ENCODE assay signal across 9 cellular contexts in the genomic region with DNA sequence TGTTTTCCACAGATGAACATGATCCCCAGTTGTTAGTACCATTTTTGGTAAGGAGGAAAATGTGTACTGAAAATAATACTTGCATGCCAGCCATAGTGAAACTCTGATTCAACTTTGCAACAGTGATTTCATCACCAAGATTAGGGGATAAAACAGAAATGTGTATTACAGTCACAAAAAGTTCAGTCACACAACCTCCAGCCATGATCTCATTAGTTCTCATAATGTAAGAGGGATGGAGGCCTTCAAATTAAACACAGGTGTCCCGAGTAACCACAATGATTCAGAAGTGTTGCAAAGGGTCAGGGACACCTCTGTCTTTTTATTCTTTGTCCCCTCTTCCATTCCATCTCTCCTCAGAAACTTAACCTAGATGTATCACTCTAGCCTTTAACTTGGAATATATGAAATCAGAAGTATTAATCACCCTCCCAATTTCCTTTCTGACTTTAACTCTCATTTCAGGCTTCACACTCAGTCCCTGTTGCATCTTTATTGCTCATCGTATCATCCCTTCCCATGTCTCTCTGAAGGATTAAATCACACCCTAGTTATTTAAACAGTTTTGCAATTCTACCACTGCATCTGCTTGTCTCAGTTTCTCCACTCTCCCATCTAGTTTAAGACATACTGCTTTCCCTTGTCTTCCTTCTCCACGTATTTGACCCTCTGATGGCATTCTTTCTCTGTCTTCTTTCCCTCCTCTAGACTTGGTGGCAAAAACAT.
DNase-seq lines count a peak whose midpoint lies in the region; ATAC-seq and TF ChIP-seq lines count a peak whose summit lies in the region.
"Had no signal": no experiment of that assay in that cellular context is flagged by ENCODE, and none has a peak within 500 bp of the region (broad histone marks: within the 10 kb centered on the region; RNA-seq: fewer than 3 reads in every experiment).

No MANE protein-coding gene starts in this region.

- no peaks in the 10 kb centered on the region for H4K20me1 ChIP-seq in KMS-11 (ENCODE audit: insufficient read depth)

- H3K4me3 ChIP-seq in KMS-11 (IDR thresholded peaks at IDR 0.05; ENCODE audit: insufficient read depth, low read depth, low read length): no peak overlapping the region

- no peaks in the 10 kb centered on the region for H3K27me3 ChIP-seq in KMS-11 (ENCODE audit: insufficient read depth, low read depth)

- no peaks in the 10 kb centered on the region for H3K36me3 ChIP-seq in KMS-11 (ENCODE audit: insufficient read depth)

- H3K27ac ChIP-seq in KMS-11: no peak overlapping the region

- H3K4me1 ChIP-seq in KMS-11 (ENCODE audit: low read depth, poor library complexity, severe bottlenecking): peaks cover 12% of the 10 kb centered on the region

- peaks cover 1% of the 10 kb centered on the region for H3K36me3 Mint-ChIP-seq in progenitor cell of endocrine pancreas (ENCODE audit: insufficient read depth)

- H3K27ac Mint-ChIP-seq in progenitor cell of endocrine pancreas: no peak overlapping the region

- peak overlapping the region; percentile 11; the same call in 1 of the 2 replicates for H3K4me2 ChIP-seq in KMS-11

- no peaks in the 10 kb centered on the region for H3K79me2 ChIP-seq in KMS-11 (ENCODE audit: insufficient read depth, low read depth)

- no peak for TF ChIP-seq CTCF in KMS-11 (conservative IDR thresholded peaks at IDR 0.05; ENCODE audit: low read depth, low read length)
- TF ChIP-seq CTCF in progenitor cell of endocrine pancreas (IDR thresholded peaks at IDR 0.05; ENCODE audit: unreplicated experiment): no peak

- DNase-seq in GM04504 (ENCODE audit: low read depth) (peak; percentile 94), fibroblast of the conjunctiva (ENCODE audit: low read depth) (peak; percentile 96), dermis blood vessel endothelial cell (no peak), Kasumi-1 (lab: John Stamatoyannopoulos, UW) (no peak), progenitor cell of endocrine pancreas (ENCODE audit: low spot score, unreplicated experiment) (no peak), NCI-H446 treated with DMSO at 0.1 percent for 48 hours (lab: John Stamatoyannopoulos, UW) (no peak)
- DNase-seq: activated naive CD4-positive, alpha-beta T cell had no signal

- ATAC-seq in GM21526 (IDR thresholded peaks at IDR 0.05; ENCODE audit: low FRiP score, unreplicated experiment): peak; percentile 58

- no peak overlapping the region for H3K4me3 Mint-ChIP-seq in progenitor cell of endocrine pancreas (ENCODE audit: low read depth)

- no peaks in the 10 kb centered on the region for H3K27me3 Mint-ChIP-seq in progenitor cell of endocrine pancreas

- no peaks in the 10 kb centered on the region for H3K4me1 Mint-ChIP-seq in progenitor cell of endocrine pancreas (ENCODE audit: low read depth)

- H3K9me3 Mint-ChIP-seq in progenitor cell of endocrine pancreas (ENCODE audit: low read depth): no peaks in the 10 kb centered on the region

- H2AFZ ChIP-seq in KMS-11 (ENCODE audit: low read depth): no peak overlapping the region

- H3K9ac ChIP-seq in KMS-11: no peak overlapping the region

Comparison
In these comparisons a context has a peak if more than half of its experiments do, and no peak if none do; other contexts are left out.
1. DNase-seq: peak in GM04504 (single experiment) and fibroblast of the conjunctiva (single experiment); none in dermis blood vessel endothelial cell (single experiment), Kasumi-1 (0 of 2), progenitor cell of endocrine pancreas (single experiment) and NCI-H446 treated with DMSO at 0.1 percent for 48 hours (single experiment).